ENCODE assay signal across 9 cellular contexts in genomic region chr13:48579167-48579918, GRCh38. TPM values are rescaled to one million over a fixed set of nuclear protein-coding genes. Genes with fewer than 3 reads are reported as not detected.
A peak's percentile ranks its signal among the peaks of the same experiment; 100 is the strongest.
DNase-seq lines count a peak whose midpoint lies in the region; ATAC-seq and TF ChIP-seq lines count a peak whose summit lies in the region.
"Had no signal": no experiment of that assay in that cellular context is flagged by ENCODE, and none has a peak within 500 bp of the region (broad histone marks: within the 10 kb centered on the region; RNA-seq: fewer than 3 reads in every experiment).

No MANE protein-coding gene starts in this region.

- intact Hi-C loops in dendritic cell treated with granulocyte-macrophage colony-stimulating factor and Interleukin-4, amounts not matched to agents 40 ng/mL and 50 ng/mL, for 4 days (cut with micrococcal nuclease) = loop anchor here (1.0 to 5.0 kb wide), 5 partner anchors 17 to 177 kb away; partner anchors contain the start of gene RCBTB2
- intact Hi-C loops in stomach (cut with DNase I; ENCODE audit: low total_unique reads) = loop anchor here (5.0 kb wide), 1 partner anchor 42 kb away; no protein-coding TSS in a partner anchor

- TF ChIP-seq EP300 in stomach (IDR thresholded peaks at IDR 0.05) = no peak

- ATAC-seq in GM21367 (IDR thresholded peaks at IDR 0.05; ENCODE audit: unreplicated experiment) (peak; percentile 73), HG03521 (IDR thresholded peaks at IDR 0.05; ENCODE audit: unreplicated experiment) (peak; percentile 77)

- H3K36me3 Mint-ChIP-seq in dendritic cell treated with granulocyte-macrophage colony-stimulating factor and Interleukin-4, amounts not matched to agents 40 ng/mL and 50 ng/mL, for 4 days (ENCODE audit: low read depth) = no peaks in the 10 kb centered on the region

- peaks cover 71% of the 10 kb centered on the region for H3K4me1 Mint-ChIP-seq in dendritic cell treated with granulocyte-macrophage colony-stimulating factor and Interleukin-4, amounts not matched to agents 40 ng/mL and 50 ng/mL, for 4 days (ENCODE audit: low read depth)

- no peaks in the 10 kb centered on the region for H3K27me3 ChIP-seq in stomach

- TF ChIP-seq POLR2A in stomach (IDR thresholded peaks at IDR 0.05) = no peak

- H3K4me1 ChIP-seq in stomach = peaks cover 13 to 39% (median 25%) of the 10 kb centered on the region in 4 donors

- H3K4me3 Mint-ChIP-seq in dendritic cell treated with granulocyte-macrophage colony-stimulating factor and Interleukin-4, amounts not matched to agents 40 ng/mL and 50 ng/mL, for 4 days = peak overlapping the region; percentile 9
- H3K4me3 Mint-ChIP-seq: nephron had no signal

- H3K36me3 ChIP-seq in stomach = no peaks in the 10 kb centered on the region

- H3K4me3 ChIP-seq in stomach = no peak overlapping the region

- no peak for TF ChIP-seq CTCF in stomach (IDR thresholded peaks at IDR 0.05)

- no peaks in the 10 kb centered on the region for H3K27me3 Mint-ChIP-seq in dendritic cell treated with granulocyte-macrophage colony-stimulating factor and Interleukin-4, amounts not matched to agents 40 ng/mL and 50 ng/mL, for 4 days

- DNase-seq in GDM1 (lab: John Stamatoyannopoulos, UW) (peak; percentile 50), stomach (peak; percentile 72), HCEC 1CT (no peak), AG20443 (ENCODE audit: low spot score) (no peak), NCI-H187 treated with DMSO at 0.1 percent for 48 hours (lab: John Stamatoyannopoulos, UW) (no peak)

- peak overlapping the region in 4 of 5 donors; percentile 30 to 74 (median 46) for H3K27ac ChIP-seq in stomach

- WGBS in stomach, 5 donors = 54 to 67% (median 59%) methylated on average over 7 of the region's 7 CpGs

- no peaks in the 10 kb centered on the region for H3K9me3 ChIP-seq in stomach

- H3K27ac Mint-ChIP-seq in dendritic cell treated with granulocyte-macrophage colony-stimulating factor and Interleukin-4, amounts not matched to agents 40 ng/mL and 50 ng/mL, for 4 days = peak overlapping the region; percentile 94

- no peaks in the 10 kb centered on the region for H3K9me3 Mint-ChIP-seq in dendritic cell treated with granulocyte-macrophage colony-stimulating factor and Interleukin-4, amounts not matched to agents 40 ng/mL and 50 ng/mL, for 4 days
- H3K9me3 Mint-ChIP-seq: nephron had no signal

RNA-seq across cellular contexts. Expression of gene RCBTB2, which starts 46.5 kb away (rescaled TPM):
- 10 to 100 TPM in 2 of 5 donors, 1 to 10 TPM in 2, under 1 TPM in 1; 0.29 to 56.6 (median 4.5) TPM for total RNA-seq in stomach
- 10 to 100 TPM in 1 of 3 donors, 1 to 10 TPM in 2; 6.2 to 13.7 (median 9.0) TPM for polyA plus RNA-seq in stomach

Comparison
In these comparisons a context has a peak if more than half of its experiments do, and no peak if none do; other contexts are left out.
1. DNase-seq: peak in GDM1 (single experiment) and stomach (single experiment); none in HCEC 1CT (single experiment), AG20443 (single experiment) and NCI-H187 treated with DMSO at 0.1 percent for 48 hours (single experiment).